Comparison of ENCODE assay signal across 1 cellular context in genomic region chr1:11273595-11274234, GRCh38.
A peak's percentile ranks its signal among the peaks of the same experiment; 100 is the strongest.
TF ChIP-seq lines count a peak whose summit lies in the region.

No MANE protein-coding gene starts in this region.

TF ChIP-seq in HEK293, 187 proteins besides CTCF, POLR2A, EP300 and RAD21 (continued from another document):
- TF ChIP-seq, protein P1, sequence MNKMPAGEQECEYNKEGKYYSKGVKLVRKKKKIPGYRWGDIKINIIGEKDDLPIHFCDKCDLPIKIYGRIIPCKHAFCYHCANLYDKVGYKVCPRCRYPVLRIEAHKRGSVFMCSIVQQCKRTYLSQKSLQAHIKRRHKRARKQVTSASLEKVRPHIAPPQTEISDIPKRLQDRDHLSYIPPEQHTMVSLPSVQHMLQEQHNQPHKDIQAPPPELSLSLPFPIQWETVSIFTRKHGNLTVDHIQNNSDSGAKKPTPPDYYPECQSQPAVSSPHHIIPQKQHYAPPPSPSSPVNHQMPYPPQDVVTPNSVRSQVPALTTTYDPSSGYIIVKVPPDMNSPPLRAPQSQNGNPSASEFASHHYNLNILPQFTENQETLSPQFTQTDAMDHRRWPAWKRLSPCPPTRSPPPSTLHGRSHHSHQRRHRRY (tag by site-specific recombination; IDR thresholded peaks at IDR 0.05), result no peak
- TF ChIP-seq GLIS1 (tag by site-specific recombination; IDR thresholded peaks at IDR 0.05) (0 out of 2 replicates have a peak, but pooled peaks have one; percentile 75), ZNF561 (tag by site-specific recombination; IDR thresholded peaks at IDR 0.05; ENCODE audit: borderline replicate concordance) (no peak), ZNF639 (tag by site-specific recombination; IDR thresholded peaks at IDR 0.05) (0 out of 2 replicates have a peak, but pooled peaks have one; percentile 4)
TF ChIP-seq in HEK293: peak in this region for 6.
